Comparison of ENCODE assay signal across 9 cellular contexts in the genomic region with DNA sequence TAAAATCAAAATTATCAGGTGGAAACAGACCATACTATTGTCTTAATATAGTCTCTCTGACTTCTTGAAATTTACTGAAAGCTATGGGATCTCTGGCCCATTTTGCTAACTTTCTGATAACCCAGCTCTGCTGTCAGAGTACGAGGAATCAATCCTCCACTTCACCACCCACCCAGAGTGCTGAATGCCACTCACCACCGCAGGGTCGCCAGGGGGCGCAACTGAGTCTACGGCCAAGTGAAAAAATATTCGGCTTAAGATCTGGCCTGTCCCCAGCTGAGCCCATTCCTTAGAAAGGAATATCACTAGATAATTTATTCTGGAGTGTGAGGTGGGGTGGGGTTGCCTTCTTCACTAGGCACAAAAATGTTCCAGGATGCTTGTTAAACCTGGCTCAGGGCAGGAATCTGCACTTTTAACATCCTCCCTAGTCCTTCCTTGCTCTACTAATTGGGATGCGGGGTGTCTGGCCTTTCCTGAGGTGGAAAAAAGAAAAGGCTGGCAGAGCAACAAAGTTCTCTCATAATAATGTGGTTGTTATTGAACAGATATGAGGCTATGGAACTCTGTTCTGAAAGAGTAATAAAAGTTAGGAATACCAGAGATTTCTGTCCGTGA.
A peak's percentile ranks its signal among the peaks of the same experiment; 100 is the strongest.
DNase-seq lines count a peak whose midpoint lies in the region; ATAC-seq and TF ChIP-seq lines count a peak whose summit lies in the region.
"Had no signal": no experiment of that assay in that cellular context is flagged by ENCODE, and none has a peak within 500 bp of the region (broad histone marks: within the 10 kb centered on the region; RNA-seq: fewer than 3 reads in every experiment).

No MANE protein-coding gene starts in this region.

- H3K9me2 ChIP-seq in Loucy (replicated peaks; ENCODE audit: low read depth, low read length) = no peaks in the 10 kb centered on the region

- H3F3A ChIP-seq in Loucy (ENCODE audit: low read depth) = no peaks in the 10 kb centered on the region

- no peaks in the 10 kb centered on the region for H3K79me1 ChIP-seq in mesenchymal stem cell (replicated peaks; ENCODE audit: low read length, poor library complexity, severe bottlenecking)

- H2BK120ac ChIP-seq in mesenchymal stem cell (ENCODE audit: low read depth, low read length) = no peak overlapping the region

- H3K18ac ChIP-seq in mesenchymal stem cell (ENCODE audit: low read depth in 1 of 2, low read length in 2 of 2) = no peak overlapping the region

- no peak overlapping the region for H2BK5ac ChIP-seq in mesenchymal stem cell (ENCODE audit: low read depth, low read length, poor library complexity, severe bottlenecking)

- no peak overlapping the region for H2BK15ac ChIP-seq in mesenchymal stem cell (ENCODE audit: low read depth, poor library complexity, severe bottlenecking)

- dilution Hi-C loops in mammary epithelial cell (cut with HindIII; ENCODE audit: low sequenced_read_pairs) = no loop called here

- ATAC-seq in GM21529 (IDR thresholded peaks at IDR 0.05; ENCODE audit: unreplicated experiment) (peak; percentile 87), HG03457 (IDR thresholded peaks at IDR 0.05; ENCODE audit: unreplicated experiment) (no peak), GM19035 (IDR thresholded peaks at IDR 0.05; ENCODE audit: unreplicated experiment) (no peak)

- H4K91ac ChIP-seq in mesenchymal stem cell (ENCODE audit: low read length) = no peak overlapping the region

- peak; percentile 64 for TF ChIP-seq CTCF in Loucy (conservative IDR thresholded peaks at IDR 0.05; ENCODE audit: low read length)
- TF ChIP-seq CTCF in mammary epithelial cell (conservative IDR thresholded peaks at IDR 0.05 in 1 of 2, IDR thresholded peaks at IDR 0.05 in 1 of 2; ENCODE audit: extremely low read depth in 1 of 2, insufficient read depth in 1 of 2, low read depth in 1 of 2, low read length in 2 of 2) = peak; percentile 74 to 80

- no peaks in the 10 kb centered on the region for H3K4me1 ChIP-seq in Loucy (ENCODE audit: insufficient read depth, low read length, poor library complexity, severe bottlenecking)
- H3K4me1 ChIP-seq in mammary epithelial cell (ENCODE audit: insufficient read depth, low read length) = peaks cover 5% of the 10 kb centered on the region
- no peaks in the 10 kb centered on the region for H3K4me1 ChIP-seq in mesenchymal stem cell (ENCODE audit: control insufficient read depth, insufficient read depth, low read depth, low read length)
- H3K4me1 ChIP-seq: BLaER1 treated with 17β-estradiol and CSF1 and Interleukin-3, amounts not matched to agents 10 nM and 100 nM had no signal

- no peak overlapping the region for H2BK12ac ChIP-seq in mesenchymal stem cell (ENCODE audit: low read length in 2 of 2)

- BruUV-seq in mammary epithelial cell (replicated peaks; lab: Mats Ljungman, UMichigan) = no TSS peak

- intact Hi-C loops in mammary epithelial cell (cut with micrococcal nuclease) = loop anchor here (1.0 to 5.0 kb wide), 3 partner anchors 136 to 685 kb away; no protein-coding TSS in a partner anchor

- in situ Hi-C loops in mammary epithelial cell (cut with MboI; ENCODE audit: low sequenced_read_pairs in 2 of 2) = no loop called here

- no peak overlapping the region for H2AK5ac ChIP-seq in mesenchymal stem cell (ENCODE audit: low read length, severe bottlenecking)

- no peaks in the 10 kb centered on the region for H3K79me2 ChIP-seq in Loucy (ENCODE audit: insufficient read depth, low read length)
- no peaks in the 10 kb centered on the region for H3K79me2 ChIP-seq in mammary epithelial cell (ENCODE audit: insufficient read depth, low read length)

- peak; percentile 11 for DNase-seq in NCI-H146 (lab: John Stamatoyannopoulos, UW)
- DNase-seq in NCI-H146 treated with DMSO at 0.1 percent for 48 hours (lab: John Stamatoyannopoulos, UW; ENCODE audit: unreplicated experiment) = no peak
- no peak for DNase-seq in mammary epithelial cell
- DNase-seq in mesenchymal stem cell = peak; percentile 9

- no peaks in the 10 kb centered on the region for H4K20me1 ChIP-seq in Loucy (ENCODE audit: insufficient read depth, low read length, poor library complexity, severe bottlenecking)
- no peaks in the 10 kb centered on the region for H4K20me1 ChIP-seq in mammary epithelial cell (ENCODE audit: insufficient read depth, low read length)
- H4K20me1 ChIP-seq: BLaER1 treated with 17β-estradiol and CSF1 and Interleukin-3, amounts not matched to agents 10 nM and 100 nM had no signal

- H3K27me3 ChIP-seq in Loucy (ENCODE audit: insufficient read depth, low read length, poor library complexity, severe bottlenecking) (no peaks in the 10 kb centered on the region), mammary epithelial cell (ENCODE audit: insufficient read depth, low read length) (no peaks in the 10 kb centered on the region), mesenchymal stem cell (ENCODE audit: control insufficient read depth in 1 of 2, insufficient read depth in 1 of 2, low read length in 2 of 2) (no peaks in the 10 kb centered on the region)
- H3K27me3 ChIP-seq: BLaER1 treated with 17β-estradiol and CSF1 and Interleukin-3, amounts not matched to agents 10 nM and 100 nM had no signal

- WGBS in mammary epithelial cell (ENCODE audit: low coverage, missing lambda C conversion rate) = 98% methylated on average over 4 of the region's 8 CpGs
- WGBS in mesenchymal stem cell = 40% methylated on average over 7 of the region's 8 CpGs

- no peak overlapping the region for H4K8ac ChIP-seq in mesenchymal stem cell (ENCODE audit: low read length)

- no peak overlapping the region for H3K23ac ChIP-seq in mesenchymal stem cell (ENCODE audit: low read length in 2 of 2)

- H3K14ac ChIP-seq in mesenchymal stem cell (ENCODE audit: low read length in 2 of 2) = no peak overlapping the region

- H3K4me2 ChIP-seq in Loucy (ENCODE audit: low read depth, low read length, poor library complexity, severe bottlenecking) (no peak overlapping the region), mammary epithelial cell (ENCODE audit: insufficient read depth, low read depth, low read length) (no peak overlapping the region), mesenchymal stem cell (ENCODE audit: low read length, poor library complexity, severe bottlenecking) (no peak overlapping the region)
- H3K4me2 ChIP-seq: BLaER1 treated with 17β-estradiol and CSF1 and Interleukin-3, amounts not matched to agents 10 nM and 100 nM had no signal

- no peak overlapping the region for H3K4ac ChIP-seq in mesenchymal stem cell (ENCODE audit: low read depth in 1 of 2, low read length in 2 of 2)

- CTCF ChIA-PET in mammary epithelial cell (lab: Charles Lee; ENCODE audit: low non-redundant PET) = interaction anchor here (0.7 kb wide), 1 partner anchor 177 kb away, joined by 4 read pairs; no protein-coding TSS in a partner anchor

- H3K9ac ChIP-seq in Loucy (ENCODE audit: low read depth, low read length, poor library complexity, severe bottlenecking) = no peak overlapping the region
- H3K9ac ChIP-seq in mammary epithelial cell (ENCODE audit: insufficient read depth, low read length) = no peak overlapping the region
- H3K9ac ChIP-seq in mesenchymal stem cell (ENCODE audit: low read length) = no peak overlapping the region
- H3K9ac ChIP-seq: BLaER1 treated with 17β-estradiol and CSF1 and Interleukin-3, amounts not matched to agents 10 nM and 100 nM had no signal

- H2AFZ ChIP-seq in Loucy (ENCODE audit: low read length) = no peak overlapping the region
- no peak overlapping the region for H2AFZ ChIP-seq in mammary epithelial cell (ENCODE audit: low read depth, low read length)
- no peak overlapping the region for H2AFZ ChIP-seq in mesenchymal stem cell (ENCODE audit: low read depth, low read length)

- no peaks in the 10 kb centered on the region for H3K36me3 ChIP-seq in Loucy (ENCODE audit: insufficient read depth, low read length)
- no peaks in the 10 kb centered on the region for H3K36me3 ChIP-seq in mammary epithelial cell (ENCODE audit: insufficient read depth, low read length)
- H3K36me3 ChIP-seq in mesenchymal stem cell (ENCODE audit: control insufficient read depth in 1 of 2, insufficient read depth in 2 of 2, low read depth in 1 of 2, low read length in 2 of 2) = no peaks in the 10 kb centered on the region
- H3K36me3 ChIP-seq: BLaER1 treated with 17β-estradiol and CSF1 and Interleukin-3, amounts not matched to agents 10 nM and 100 nM had no signal

- H3K9me3 ChIP-seq in Loucy (ENCODE audit: insufficient read depth, low read depth, low read length) (no peaks in the 10 kb centered on the region), mammary epithelial cell (replicated peaks; ENCODE audit: insufficient read depth, low read length) (no peaks in the 10 kb centered on the region), mesenchymal stem cell (ENCODE audit: control insufficient read depth, low read length) (no peaks in the 10 kb centered on the region)
- H3K9me3 ChIP-seq: BLaER1 treated with 17β-estradiol and CSF1 and Interleukin-3, amounts not matched to agents 10 nM and 100 nM had no signal

- H3K27ac ChIP-seq in mammary epithelial cell (ENCODE audit: insufficient read depth, low read depth, low read length) (no peak overlapping the region), mesenchymal stem cell (ENCODE audit: low read length, poor library complexity, severe bottlenecking) (no peak overlapping the region)
- H3K27ac ChIP-seq: BLaER1 treated with 17β-estradiol and CSF1 and Interleukin-3, amounts not matched to agents 10 nM and 100 nM had no signal

- H3K4me3 ChIP-seq in Loucy (ENCODE audit: low read length, poor library complexity, severe bottlenecking) (no peak overlapping the region), mammary epithelial cell (replicated peaks in 1 of 3; ENCODE audit: insufficient read depth in 1 of 3, low read depth in 2 of 3, low read length in 3 of 3) (no peak overlapping the region), mesenchymal stem cell (ENCODE audit: insufficient read depth in 1 of 2, low read depth in 1 of 2, low read length in 2 of 2) (no peak overlapping the region)
- H3K4me3 ChIP-seq: BLaER1 treated with 17β-estradiol and CSF1 and Interleukin-3, amounts not matched to agents 10 nM and 100 nM had no signal

Comparison
In these comparisons a context has a peak if more than half of its experiments do, and no peak if none do; other contexts are left out.
1. DNase-seq: peak in NCI-H146 (single experiment) and mesenchymal stem cell (single experiment); none in NCI-H146 treated with DMSO at 0.1 percent for 48 hours (single experiment) and mammary epithelial cell (single experiment).